In the genomic region with DNA sequence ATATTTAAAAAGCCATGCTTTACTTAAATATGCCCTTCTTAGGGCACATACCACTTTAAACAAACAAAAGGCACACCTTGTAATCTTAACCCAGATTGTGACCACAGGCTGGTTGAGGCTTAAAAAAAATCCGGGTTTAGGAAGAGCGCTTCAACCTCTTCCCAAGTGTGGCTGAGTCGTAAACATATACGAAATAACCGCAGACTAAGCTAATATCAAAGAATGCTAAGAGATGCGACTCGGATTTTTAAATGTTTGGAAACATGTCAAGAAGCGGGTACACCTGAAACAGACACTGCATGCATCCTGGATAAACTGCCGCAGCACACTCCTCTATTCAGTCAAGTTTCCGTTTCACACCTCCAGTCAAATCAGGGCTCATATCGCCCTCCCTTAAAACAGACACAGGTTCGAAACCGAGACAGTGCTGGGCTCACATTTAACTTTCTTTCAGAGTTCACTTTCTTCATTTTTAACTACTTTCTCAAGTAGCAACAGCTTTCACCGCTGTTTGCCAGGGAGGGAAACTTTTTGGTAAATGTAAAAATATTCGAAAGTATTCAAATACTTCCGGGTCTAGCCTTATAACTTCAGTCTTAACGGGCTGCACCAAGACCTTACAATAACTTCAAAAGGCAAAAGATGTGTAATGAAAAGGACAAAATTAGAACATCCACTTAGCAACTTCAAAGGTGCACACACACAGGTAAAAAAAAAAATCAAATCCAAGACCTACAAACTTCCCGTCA, we compare ENCODE assay signal across 8 cellular contexts. TPM values are rescaled to one million over a fixed set of nuclear protein-coding genes. Genes with fewer than 3 reads are reported as not detected.
DNase-seq lines count a peak whose midpoint lies in the region; ATAC-seq and TF ChIP-seq lines count a peak whose summit lies in the region.

No MANE protein-coding gene starts in this region.

- no peak overlapping the region for H4K8ac ChIP-seq in mesenchymal stem cell (ENCODE audit: low read length)

- 1% methylated on average over 18 of the region's 18 CpGs for WGBS in mammary epithelial cell (ENCODE audit: low coverage, missing lambda C conversion rate)
- 4% methylated on average over 13 of the region's 18 CpGs for WGBS in mesenchymal stem cell

- peaks cover 43 to 47% (median 45%) of the 10 kb centered on the region in 10 experiments for H3K4me1 ChIP-seq in BLaER1 treated with 17β-estradiol and CSF1 and Interleukin-3, amounts not matched to agents 10 nM and 100 nM
- H3K4me1 ChIP-seq in mammary epithelial cell (ENCODE audit: insufficient read depth, low read length) (peaks cover 39% of the 10 kb centered on the region), mesenchymal stem cell (ENCODE audit: control insufficient read depth, insufficient read depth, low read depth, low read length) (peaks cover 9% of the 10 kb centered on the region)

- DNase-seq in mammary epithelial cell = peak; percentile 29
- peak; percentile 47 for DNase-seq in mesenchymal stem cell
- DNase-seq in substantia nigra (lab: John Stamatoyannopoulos, UW) = no peak
- no peak for DNase-seq in mucosa of gallbladder (ENCODE audit: low spot score)

- H4K91ac ChIP-seq in mesenchymal stem cell (ENCODE audit: low read length) = no peak overlapping the region

- dilution Hi-C loops in mammary epithelial cell (cut with HindIII; ENCODE audit: low sequenced_read_pairs) = no loop called here

- CTCF ChIA-PET in mammary epithelial cell (lab: Charles Lee; ENCODE audit: low non-redundant PET) = no interaction called here

- H3K14ac ChIP-seq in mesenchymal stem cell (ENCODE audit: low read length in 2 of 2) = no peak overlapping the region

- H2BK12ac ChIP-seq in mesenchymal stem cell (ENCODE audit: low read length in 2 of 2) = no peak overlapping the region

- peak overlapping the region; percentile 93 to 99 (median 95) for H3K27ac ChIP-seq in BLaER1 treated with 17β-estradiol and CSF1 and Interleukin-3, amounts not matched to agents 10 nM and 100 nM
- H3K27ac ChIP-seq in mammary epithelial cell (ENCODE audit: insufficient read depth, low read depth, low read length) (peak overlapping the region; percentile 77), mesenchymal stem cell (ENCODE audit: low read length, poor library complexity, severe bottlenecking) (peak overlapping the region; percentile 69), substantia nigra (ENCODE audit: low read depth, low read length, poor library complexity, severe bottlenecking) (peak overlapping the region; percentile 3)

- H2BK5ac ChIP-seq in mesenchymal stem cell (ENCODE audit: low read depth, low read length, poor library complexity, severe bottlenecking) = no peak overlapping the region

- H3K79me2 ChIP-seq in mammary epithelial cell (ENCODE audit: insufficient read depth, low read length) = peaks cover 62% of the 10 kb centered on the region

- H3K9ac ChIP-seq in BLaER1 treated with 17β-estradiol and CSF1 and Interleukin-3, amounts not matched to agents 10 nM and 100 nM = peak overlapping the region; percentile 93 to 98 (median 97)
- H3K9ac ChIP-seq in mammary epithelial cell (ENCODE audit: insufficient read depth, low read length) (peak overlapping the region; percentile 94), mesenchymal stem cell (ENCODE audit: low read length) (peak overlapping the region; percentile 96)

- H2BK15ac ChIP-seq in mesenchymal stem cell (ENCODE audit: low read depth, poor library complexity, severe bottlenecking) = no peak overlapping the region

- TF ChIP-seq CTCF in mammary epithelial cell (conservative IDR thresholded peaks at IDR 0.05 in 1 of 2, IDR thresholded peaks at IDR 0.05 in 1 of 2; ENCODE audit: extremely low read depth in 1 of 2, insufficient read depth in 1 of 2, low read depth in 1 of 2, low read length in 2 of 2) = no peak

- H3K4ac ChIP-seq in mesenchymal stem cell (ENCODE audit: low read depth in 1 of 2, low read length in 2 of 2) = peak overlapping the region in 1 of 2 experiments; percentile 83

- TSS peak; percentile 61 for BruUV-seq in mammary epithelial cell (replicated peaks; lab: Mats Ljungman, UMichigan)

- no peaks in the 10 kb centered on the region for H3K27me3 ChIP-seq in BLaER1 treated with 17β-estradiol and CSF1 and Interleukin-3, amounts not matched to agents 10 nM and 100 nM
- H3K27me3 ChIP-seq in mammary epithelial cell (ENCODE audit: insufficient read depth, low read length) = no peaks in the 10 kb centered on the region
- H3K27me3 ChIP-seq in mesenchymal stem cell (ENCODE audit: control insufficient read depth in 1 of 2, insufficient read depth in 1 of 2, low read length in 2 of 2) = no peaks in the 10 kb centered on the region

- H2AK5ac ChIP-seq in mesenchymal stem cell (ENCODE audit: low read length, severe bottlenecking) = no peak overlapping the region

- H3K9me3 ChIP-seq in BLaER1 treated with 17β-estradiol and CSF1 and Interleukin-3, amounts not matched to agents 10 nM and 100 nM (replicated peaks in 1 of 11) = peaks cover 12 to 21% (median 18%) of the 10 kb centered on the region in 11 experiments
- H3K9me3 ChIP-seq in mammary epithelial cell (replicated peaks; ENCODE audit: insufficient read depth, low read length) (no peaks in the 10 kb centered on the region), mesenchymal stem cell (ENCODE audit: control insufficient read depth, low read length) (no peaks in the 10 kb centered on the region)

- no peak overlapping the region for H3K23ac ChIP-seq in mesenchymal stem cell (ENCODE audit: low read length in 2 of 2)

- H3K4me3 ChIP-seq in BLaER1 treated with 17β-estradiol and CSF1 and Interleukin-3, amounts not matched to agents 10 nM and 100 nM = peak overlapping the region; percentile 83 to 97 (median 92)
- H3K4me3 ChIP-seq in mammary epithelial cell (replicated peaks in 1 of 3; ENCODE audit: insufficient read depth in 1 of 3, low read depth in 2 of 3, low read length in 3 of 3) (peak overlapping the region; percentile 53 to 91 (median 82)), mesenchymal stem cell (ENCODE audit: insufficient read depth in 1 of 2, low read depth in 1 of 2, low read length in 2 of 2) (peak overlapping the region in 1 of 2 experiments; percentile 92)

- H4K20me1 ChIP-seq in BLaER1 treated with 17β-estradiol and CSF1 and Interleukin-3, amounts not matched to agents 10 nM and 100 nM = peaks cover 31 to 54% (median 50%) of the 10 kb centered on the region in 11 experiments
- H4K20me1 ChIP-seq in mammary epithelial cell (ENCODE audit: insufficient read depth, low read length) = peaks cover 8% of the 10 kb centered on the region

- H3K36me3 ChIP-seq in BLaER1 treated with 17β-estradiol and CSF1 and Interleukin-3, amounts not matched to agents 10 nM and 100 nM = peaks cover 10 to 51% (median 36%) of the 10 kb centered on the region in 11 experiments; a peak in 21 of 22 replicates
- peaks cover 2% of the 10 kb centered on the region for H3K36me3 ChIP-seq in mammary epithelial cell (ENCODE audit: insufficient read depth, low read length)
- H3K36me3 ChIP-seq in mesenchymal stem cell (ENCODE audit: control insufficient read depth in 1 of 2, insufficient read depth in 2 of 2, low read depth in 1 of 2, low read length in 2 of 2) = peaks cover 0 to 4% of the 10 kb centered on the region in 2 experiments

- H2AFZ ChIP-seq in mammary epithelial cell (ENCODE audit: low read depth, low read length) (peak overlapping the region; percentile 90), mesenchymal stem cell (ENCODE audit: low read depth, low read length) (no peak overlapping the region)

- intact Hi-C loops in mammary epithelial cell (cut with micrococcal nuclease) = loop anchor here (2.0 to 10.0 kb wide), 3 partner anchors 59 to 398 kb away; partner anchors contain the start of genes KDM1B and TPMT

- H2BK120ac ChIP-seq in mesenchymal stem cell (ENCODE audit: low read depth, low read length) = no peak overlapping the region

- H3K18ac ChIP-seq in mesenchymal stem cell (ENCODE audit: low read depth in 1 of 2, low read length in 2 of 2) = no peak overlapping the region

- in situ Hi-C loops in mammary epithelial cell (cut with MboI; ENCODE audit: low sequenced_read_pairs in 2 of 2) = no loop called here

- no peaks in the 10 kb centered on the region for H3K79me1 ChIP-seq in mesenchymal stem cell (replicated peaks; ENCODE audit: low read length, poor library complexity, severe bottlenecking)

- ATAC-seq in GM18909 (IDR thresholded peaks at IDR 0.05; ENCODE audit: poor library complexity, unreplicated experiment) (peak; percentile 65), HG03095 (IDR thresholded peaks at IDR 0.05; ENCODE audit: unreplicated experiment) (peak; percentile 57)

- H3K4me2 ChIP-seq in BLaER1 treated with 17β-estradiol and CSF1 and Interleukin-3, amounts not matched to agents 10 nM and 100 nM = peak overlapping the region; percentile 76 to 96 (median 85)
- H3K4me2 ChIP-seq in mammary epithelial cell (ENCODE audit: insufficient read depth, low read depth, low read length) = peak overlapping the region; percentile 87
- H3K4me2 ChIP-seq in mesenchymal stem cell (ENCODE audit: low read length, poor library complexity, severe bottlenecking) = peak overlapping the region; percentile 92

RNA-seq across cellular contexts. Expression of gene DEK, which starts 1.3 kb away (rescaled TPM):
- 72.0 TPM for polyA plus RNA-seq in PFSK-1 (2012; ENCODE audit: insufficient read length, low read depth)
- total RNA-seq in mammary epithelial cell = 100 to 1,000 TPM in 1 of 2 donors, 10 to 100 TPM in 1; 34.5 to 103 TPM
- polyA plus RNA-seq in mammary epithelial cell = 48.1 TPM
- 11.0 TPM for polyA minus RNA-seq in mammary epithelial cell
- polyA plus RNA-seq in mesenchymal stem cell (2013, experiment 1 of 2) = 82.1 TPM
- polyA plus RNA-seq in mesenchymal stem cell (2013, experiment 2 of 2) = 79.4 TPM
- total RNA-seq in mucosa of gallbladder = 59.8 TPM

Comparison
In these comparisons a context has a peak if more than half of its experiments do, and no peak if none do; other contexts are left out.
1. H3K27ac ChIP-seq: peak in every context shown above with its lines; median percentile 95 in BLaER1 treated with 17β-estradiol and CSF1 and Interleukin-3, amounts not matched to agents 10 nM and 100 nM; 77 in mammary epithelial cell; 69 in mesenchymal stem cell; 3 in substantia nigra.
2. DNase-seq: peak in mammary epithelial cell (single experiment) and mesenchymal stem cell (single experiment); none in substantia nigra (0 of 49) and mucosa of gallbladder (single experiment).
3. Peak in every context shown above with its lines, with median percentiles within 50 percentile points of each other: H3K4me2 ChIP-seq and H3K9ac ChIP-seq.